13 cellular contexts compared by ENCODE assay signal in the genomic region with DNA sequence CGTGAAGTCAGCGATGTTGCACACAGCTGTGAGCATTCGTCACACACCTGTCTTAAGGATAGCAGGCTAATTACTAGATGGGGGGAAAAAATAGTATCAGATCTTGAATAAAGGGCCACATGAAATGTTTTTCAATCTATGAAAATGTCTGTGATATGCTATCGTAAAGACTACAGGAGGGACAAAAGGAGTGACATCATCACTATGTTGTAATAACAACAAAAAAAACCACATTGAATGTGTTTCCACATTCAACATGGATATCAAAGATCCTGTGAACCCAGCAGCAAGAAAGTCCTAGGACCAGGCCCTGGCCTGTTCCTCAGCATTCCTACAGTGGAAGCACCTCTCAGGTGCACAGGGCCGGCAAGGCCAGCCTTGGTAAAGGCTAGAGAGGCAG.
"Had no signal": no experiment of that assay in that cellular context is flagged by ENCODE, and none has a peak within 500 bp of the region (broad histone marks: within the 10 kb centered on the region; RNA-seq: fewer than 3 reads in every experiment).

No MANE protein-coding gene starts in this region.

- H3K36me3 Mint-ChIP-seq: brain had no signal

- H3K27ac Mint-ChIP-seq: activated B cell treated with CpG ODN at 0.5 μM for 24 hours; activated T-helper 17 cell treated with anti-CD3 and anti-CD28 coated beads, Interleukin-2, amount 50 U/mL, for 72 hours had no signal

- H3K4me3 ChIP-seq: psoas muscle, thyroid gland had no signal

- H3K9me3 Mint-ChIP-seq: activated T-helper 17 cell treated with anti-CD3 and anti-CD28 coated beads, Interleukin-2, amount 50 U/mL, for 72 hours had no signal

- H3K27me3 Mint-ChIP-seq: activated B cell treated with CpG ODN at 0.5 μM for 24 hours; activated T-helper 17 cell treated with anti-CD3 and anti-CD28 coated beads, Interleukin-2, amount 50 U/mL, for 72 hours had no signal

- H3K27me3 ChIP-seq: thyroid gland had no signal

- H3K4me1 ChIP-seq: psoas muscle, thyroid gland had no signal

- H3K36me3 ChIP-seq: thyroid gland had no signal

- H3K27ac ChIP-seq: psoas muscle, thyroid gland had no signal

- H3K4me1 Mint-ChIP-seq: activated T-helper 17 cell treated with anti-CD3 and anti-CD28 coated beads, Interleukin-2, amount 50 U/mL, for 72 hours; brain; nephron progenitor cell had no signal

- H3K9me3 ChIP-seq: psoas muscle, thyroid gland had no signal

- ATAC-seq: activated T-helper 17 cell treated with anti-CD3 and anti-CD28 coated beads, Interleukin-2, amount 50 U/mL, for 72 hours; left lobe of liver; psoas muscle; SK-N-SH treated with all-trans-retinoic acid at 6 μM for 48 hours had no signal

- DNase-seq: activated B cell treated with CpG ODN at 0.5 μM for 24 hours; activated CD4-positive, alpha-beta T cell treated with anti-CD3 and anti-CD28 coated beads, Interleukin-2, amount 50 U/mL, for 1 hour; activated naive CD4-positive, alpha-beta T cell treated with anti-CD3 and anti-CD28 coated beads, Interleukin-2, amount 50 U/mL, for 16 hours; activated T-cell treated with anti-CD3 and anti-CD28 coated beads for 4 hours; amniotic stem cell; nephron progenitor cell; psoas muscle; stimulated activated CD4-positive, alpha-beta T cell treated with anti-CD3 and anti-CD28 coated beads, Interleukin-4, amount 100 ng/mL, for 1 hour; thyroid gland had no signal

- H3K4me3 Mint-ChIP-seq: activated B cell treated with CpG ODN at 0.5 μM for 24 hours; activated T-helper 17 cell treated with anti-CD3 and anti-CD28 coated beads, Interleukin-2, amount 50 U/mL, for 72 hours; brain; nephron progenitor cell had no signal
